Comparison of ENCODE assay signal across 8 cellular contexts in genomic region chr22:29581799-29582198, GRCh38.
DNase-seq lines count a peak whose midpoint lies in the region; ATAC-seq and TF ChIP-seq lines count a peak whose summit lies in the region.

No MANE protein-coding gene starts in this region.

- no peaks in the 10 kb centered on the region for H3K9me3 Mint-ChIP-seq in activated naive CD8-positive, alpha-beta T cell treated with anti-CD3 and anti-CD28 coated beads, Interleukin-2, amount 50 U/mL, for 24 hours
- no peaks in the 10 kb centered on the region for H3K9me3 Mint-ChIP-seq in nephron progenitor cell

- DNase-seq in DMS79 (lab: John Stamatoyannopoulos, UW) = peak; percentile 49
- DNase-seq in NB4 (ENCODE audit: low read depth) = no peak
- DNase-seq in activated naive CD8-positive, alpha-beta T cell treated with anti-CD3 and anti-CD28 coated beads, Interleukin-2, amount 50 U/mL, for 24 hours = no peak
- no peak for DNase-seq in nephron progenitor cell
- no peak for DNase-seq in DMS114 treated with DMSO at 0.1 percent for 48 hours (lab: John Stamatoyannopoulos, UW; ENCODE audit: unreplicated experiment)
- DNase-seq in GF-D8 (lab: John Stamatoyannopoulos, UW) = no peak
- no peak for DNase-seq in RKO (ENCODE audit: low spot score)
- no peak for DNase-seq in brain microvascular endothelial cell

- H3K36me3 ChIP-seq in brain microvascular endothelial cell (replicated peaks) = no peaks in the 10 kb centered on the region

- H3K27me3 ChIP-seq in brain microvascular endothelial cell (replicated peaks) = no peaks in the 10 kb centered on the region

- no peaks in the 10 kb centered on the region for H3K27me3 Mint-ChIP-seq in activated naive CD8-positive, alpha-beta T cell treated with anti-CD3 and anti-CD28 coated beads, Interleukin-2, amount 50 U/mL, for 24 hours
- H3K27me3 Mint-ChIP-seq in nephron progenitor cell (ENCODE audit: low read depth, poor library complexity) = peaks cover 3% of the 10 kb centered on the region

- in situ Hi-C loops in brain microvascular endothelial cell (cut with HindIII; ENCODE audit: low pct_ligation_motif_present, low sequenced_read_pairs) = no loop called here

- H3K4me1 Mint-ChIP-seq in activated naive CD8-positive, alpha-beta T cell treated with anti-CD3 and anti-CD28 coated beads, Interleukin-2, amount 50 U/mL, for 24 hours = peaks cover 14% of the 10 kb centered on the region
- peaks cover 26% of the 10 kb centered on the region for H3K4me1 Mint-ChIP-seq in nephron progenitor cell

- no peaks in the 10 kb centered on the region for H3K36me3 Mint-ChIP-seq in activated naive CD8-positive, alpha-beta T cell treated with anti-CD3 and anti-CD28 coated beads, Interleukin-2, amount 50 U/mL, for 24 hours (ENCODE audit: low read depth)
- peaks cover 7% of the 10 kb centered on the region for H3K36me3 Mint-ChIP-seq in nephron progenitor cell (ENCODE audit: low read depth)

- H3K27ac ChIP-seq in brain microvascular endothelial cell = no peak overlapping the region

- H3K4me3 ChIP-seq in NB4 (ENCODE audit: low read depth, low read length) (peak overlapping the region; percentile 55), brain microvascular endothelial cell (ENCODE audit: low read depth, low read length) (no peak overlapping the region)

- H3K4me3 Mint-ChIP-seq in activated naive CD8-positive, alpha-beta T cell treated with anti-CD3 and anti-CD28 coated beads, Interleukin-2, amount 50 U/mL, for 24 hours = peak overlapping the region; percentile 88
- H3K4me3 Mint-ChIP-seq in nephron progenitor cell = peak overlapping the region; percentile 97

- TF ChIP-seq POLR2A in NB4 (IDR thresholded peaks at IDR 0.05; ENCODE audit: extremely low read depth, insufficient read length) = no peak

- no peak for ATAC-seq in activated naive CD8-positive, alpha-beta T cell treated with anti-CD3 and anti-CD28 coated beads, Interleukin-2, amount 50 U/mL, for 24 hours

- H3K27ac Mint-ChIP-seq in activated naive CD8-positive, alpha-beta T cell treated with anti-CD3 and anti-CD28 coated beads, Interleukin-2, amount 50 U/mL, for 24 hours = peak overlapping the region; percentile 88
- no peak overlapping the region for H3K27ac Mint-ChIP-seq in nephron progenitor cell

- TF ChIP-seq CTCF in NB4 (IDR thresholded peaks at IDR 0.05; ENCODE audit: low read depth, low read length) (no peak), nephron progenitor cell (IDR thresholded peaks at IDR 0.05) (no peak), brain microvascular endothelial cell (IDR thresholded peaks at IDR 0.05; ENCODE audit: low read depth, low read length, missing control alignments) (no peak)
